ENCODE assay signal across 8 cellular contexts in the genomic region with DNA sequence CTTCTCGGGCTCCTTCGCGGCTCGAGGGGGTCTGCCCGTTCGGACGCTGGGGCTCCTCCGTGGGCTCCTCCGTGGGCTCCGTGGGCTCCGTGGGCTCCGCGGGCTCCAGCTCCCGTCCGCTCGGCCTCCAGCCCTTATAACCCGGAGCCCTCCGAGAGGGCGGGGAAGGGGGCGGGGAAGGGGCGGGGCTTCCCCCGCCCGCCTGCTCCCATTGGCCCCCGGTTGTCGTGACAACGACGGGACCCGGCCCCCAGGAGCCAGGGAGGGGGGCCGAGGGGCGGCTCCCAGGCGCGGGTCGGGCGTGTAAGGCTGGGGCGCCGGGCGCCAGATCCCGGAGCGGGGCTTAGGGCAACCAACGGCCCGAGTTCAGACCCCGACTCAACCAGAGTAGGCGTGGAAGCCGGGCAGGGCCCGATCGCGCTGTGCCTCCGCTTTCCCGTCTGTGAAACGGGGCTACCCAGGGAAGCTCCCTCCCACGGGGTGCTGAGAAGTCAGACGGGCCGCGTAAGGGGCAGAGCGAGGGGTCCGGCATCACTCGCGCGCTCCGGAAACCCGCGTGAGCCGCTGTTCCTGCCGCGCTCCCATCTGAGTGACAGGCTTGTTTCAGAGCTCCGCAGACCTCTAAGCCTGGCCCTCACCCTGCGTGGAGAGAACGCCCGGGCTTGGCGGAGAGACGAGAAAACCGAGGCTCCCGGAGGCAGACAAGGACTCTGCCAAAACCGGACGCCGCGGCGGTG. TPM values are rescaled to one million over a fixed set of nuclear protein-coding genes. Genes with fewer than 3 reads are reported as not detected.
DNase-seq lines count a peak whose midpoint lies in the region; ATAC-seq, FAIRE-seq and TF ChIP-seq lines count a peak whose summit lies in the region.

A gene (minus strand): TSS at position 111 of the 737 bp plus-strand sequence. CDS start 119 bp downstream, outside the sequence.

- H3K79me2 ChIP-seq in ACC112 (ENCODE audit: control insufficient read depth, insufficient read depth, low read length, unreplicated experiment) (peaks cover 40% of the 10 kb centered on the region), osteoblast (ENCODE audit: insufficient read depth, low read length) (peaks cover 38% of the 10 kb centered on the region)

- H3K36me3 ChIP-seq in ACC112 (ENCODE audit: insufficient read depth, low read length) = no peaks in the 10 kb centered on the region
- peaks cover 10% of the 10 kb centered on the region for H3K36me3 ChIP-seq in osteoblast (ENCODE audit: insufficient read depth, low read length)

- DNase-seq in GM19239 (ENCODE audit: insufficient read length, low spot score) = peak; percentile 78
- DNase-seq in glutamatergic neuron = peak; percentile 87
- DNase-seq in osteoblast (ENCODE audit: insufficient read length, low spot score, missing footprints) = peak; percentile 100
- peak; percentile 27 to 98 (median 78) for DNase-seq in substantia nigra (lab: John Stamatoyannopoulos, UW)

- TF ChIP-seq CTCF in glutamatergic neuron (IDR thresholded peaks at IDR 0.05; ENCODE audit: partially characterized antibody, unreplicated experiment) = no peak
- TF ChIP-seq CTCF in osteoblast (IDR thresholded peaks at IDR 0.05; ENCODE audit: extremely low read depth, low read depth, low read length) = no peak

- peak within 1 kb of the TSS; percentile 99 for H3K4me3 ChIP-seq in ACC112 (ENCODE audit: low read depth, low read length)
- H3K4me3 ChIP-seq in osteoblast (ENCODE audit: insufficient read depth, low read length) = peak within 1 kb of the TSS; percentile 86

- H3K4me1 Mint-ChIP-seq in activated naive CD8-positive, alpha-beta T cell (ENCODE audit: low read depth) = peaks cover 7% of the 10 kb centered on the region
- H3K4me1 Mint-ChIP-seq in glutamatergic neuron (ENCODE audit: low read depth, unreplicated experiment) = peaks cover 15% of the 10 kb centered on the region

- H3K4me1 ChIP-seq in ACC112 (ENCODE audit: control insufficient read depth, insufficient read depth, low read length, unreplicated experiment) (peaks cover 20% of the 10 kb centered on the region), osteoblast (ENCODE audit: insufficient read depth, low read length) (peaks cover 16% of the 10 kb centered on the region)

- no peaks in the 10 kb centered on the region for H3K36me3 Mint-ChIP-seq in activated naive CD8-positive, alpha-beta T cell
- H3K36me3 Mint-ChIP-seq in glutamatergic neuron (ENCODE audit: unreplicated experiment) = no peaks in the 10 kb centered on the region

- H3K27me3 ChIP-seq in ACC112 (ENCODE audit: insufficient read depth, low read length) (no peaks in the 10 kb centered on the region), osteoblast (ENCODE audit: insufficient read depth, low read length) (peaks cover 2% of the 10 kb centered on the region)

- no peaks in the 10 kb centered on the region for H3K9me3 Mint-ChIP-seq in activated naive CD8-positive, alpha-beta T cell (ENCODE audit: low read depth)
- H3K9me3 Mint-ChIP-seq in glutamatergic neuron (ENCODE audit: unreplicated experiment) = peaks cover 13% of the 10 kb centered on the region

- peak within 1 kb of the TSS; percentile 81 for H3K4me3 Mint-ChIP-seq in activated naive CD8-positive, alpha-beta T cell
- H3K4me3 Mint-ChIP-seq in glutamatergic neuron (ENCODE audit: unreplicated experiment) = peak within 1 kb of the TSS; percentile 86

- peak within 1 kb of the TSS; percentile 23; the same call in 1 of the 2 replicates for H3K27ac ChIP-seq in ACC112 (ENCODE audit: low read depth, low read length)
- peak within 1 kb of the TSS; percentile 66 for H3K27ac ChIP-seq in osteoblast (ENCODE audit: low read depth, low read length)
- peak within 1 kb of the TSS; percentile 42 for H3K27ac ChIP-seq in substantia nigra (ENCODE audit: low read depth, low read length, poor library complexity, severe bottlenecking)

- peak within 1 kb of the TSS; percentile 93 for H3K4me2 ChIP-seq in osteoblast (ENCODE audit: insufficient read depth, low read length)

- H3K27me3 Mint-ChIP-seq in activated naive CD8-positive, alpha-beta T cell = peaks cover 18% of the 10 kb centered on the region
- H3K27me3 Mint-ChIP-seq in glutamatergic neuron (ENCODE audit: unreplicated experiment) = peaks cover 18% of the 10 kb centered on the region

- H4K20me1 ChIP-seq in osteoblast (ENCODE audit: insufficient read depth, low read length) = peaks cover 28% of the 10 kb centered on the region

- peak within 1 kb of the TSS; percentile 65 for H2AFZ ChIP-seq in ACC112 (ENCODE audit: low read length, unreplicated experiment)
- peak within 1 kb of the TSS; percentile 96 for H2AFZ ChIP-seq in osteoblast (ENCODE audit: low read length)

- FAIRE-seq in GM19239 (lab: Jason Lieb, UNC) = no peak

- no peak within 1 kb of the TSS for H3K27ac Mint-ChIP-seq in activated naive CD8-positive, alpha-beta T cell
- peak within 1 kb of the TSS; percentile 68 for H3K27ac Mint-ChIP-seq in glutamatergic neuron (ENCODE audit: unreplicated experiment)

- ATAC-seq in HG03565 (IDR thresholded peaks at IDR 0.05; ENCODE audit: unreplicated experiment) (peak; percentile 43), SK-N-SH treated with all-trans-retinoic acid at 6 μM for 48 hours (peak; percentile 78)

- no peaks in the 10 kb centered on the region for H3K9me3 ChIP-seq in osteoblast (ENCODE audit: low read depth, low read length)

TF ChIP-seq in SK-N-SH treated with all-trans-retinoic acid at 6 μM for 48 hours, 23 proteins besides CTCF, POLR2A, EP300 and RAD21:
- TF ChIP-seq TCF4 (CRISPR knock-in tag; IDR thresholded peaks at IDR 0.05; ENCODE audit: borderline replicate concordance) = 0 out of 2 replicates have a peak, but pooled peaks have one; percentile 14
- 0 out of 2 replicates have a peak, but pooled peaks have one; percentile 19 for TF ChIP-seq CSDC2 (CRISPR knock-in tag; IDR thresholded peaks at IDR 0.05)
- TF ChIP-seq, protein P1, sequence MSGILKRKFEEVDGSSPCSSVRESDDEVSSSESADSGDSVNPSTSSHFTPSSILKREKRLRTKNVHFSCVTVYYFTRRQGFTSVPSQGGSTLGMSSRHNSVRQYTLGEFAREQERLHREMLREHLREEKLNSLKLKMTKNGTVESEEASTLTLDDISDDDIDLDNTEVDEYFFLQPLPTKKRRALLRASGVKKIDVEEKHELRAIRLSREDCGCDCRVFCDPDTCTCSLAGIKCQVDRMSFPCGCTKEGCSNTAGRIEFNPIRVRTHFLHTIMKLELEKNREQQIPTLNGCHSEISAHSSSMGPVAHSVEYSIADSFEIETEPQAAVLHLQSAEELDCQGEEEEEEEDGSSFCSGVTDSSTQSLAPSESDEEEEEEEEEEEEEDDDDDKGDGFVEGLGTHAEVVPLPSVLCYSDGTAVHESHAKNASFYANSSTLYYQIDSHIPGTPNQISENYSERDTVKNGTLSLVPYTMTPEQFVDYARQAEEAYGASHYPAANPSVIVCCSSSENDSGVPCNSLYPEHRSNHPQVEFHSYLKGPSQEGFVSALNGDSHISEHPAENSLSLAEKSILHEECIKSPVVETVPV (CRISPR knock-in tag; IDR thresholded peaks at IDR 0.05) = no peak
- TF ChIP-seq, protein P2, sequence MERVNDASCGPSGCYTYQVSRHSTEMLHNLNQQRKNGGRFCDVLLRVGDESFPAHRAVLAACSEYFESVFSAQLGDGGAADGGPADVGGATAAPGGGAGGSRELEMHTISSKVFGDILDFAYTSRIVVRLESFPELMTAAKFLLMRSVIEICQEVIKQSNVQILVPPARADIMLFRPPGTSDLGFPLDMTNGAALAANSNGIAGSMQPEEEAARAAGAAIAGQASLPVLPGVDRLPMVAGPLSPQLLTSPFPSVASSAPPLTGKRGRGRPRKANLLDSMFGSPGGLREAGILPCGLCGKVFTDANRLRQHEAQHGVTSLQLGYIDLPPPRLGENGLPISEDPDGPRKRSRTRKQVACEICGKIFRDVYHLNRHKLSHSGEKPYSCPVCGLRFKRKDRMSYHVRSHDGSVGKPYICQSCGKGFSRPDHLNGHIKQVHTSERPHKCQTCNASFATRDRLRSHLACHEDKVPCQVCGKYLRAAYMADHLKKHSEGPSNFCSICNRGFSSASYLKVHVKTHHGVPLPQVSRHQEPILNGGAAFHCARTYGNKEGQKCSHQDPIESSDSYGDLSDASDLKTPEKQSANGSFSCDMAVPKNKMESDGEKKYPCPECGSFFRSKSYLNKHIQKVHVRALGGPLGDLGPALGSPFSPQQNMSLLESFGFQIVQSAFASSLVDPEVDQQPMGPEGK (CRISPR knock-in tag; IDR thresholded peaks at IDR 0.05; ENCODE audit: borderline replicate concordance) = peak; percentile 26; the same call in 1 of the 2 replicates

RNA-seq across cellular contexts. Expression of the gene that starts here (rescaled TPM):
- total RNA-seq in glutamatergic neuron (ENCODE audit: unreplicated experiment) (11.6 TPM), osteoblast (30.4 and 39.5 TPM in 2 replicates)

Comparison
In these comparisons a context has a peak if more than half of its experiments do, and no peak if none do; other contexts are left out.
1. Peak in every context shown above with its lines: DNase-seq, ATAC-seq, H3K4me3 ChIP-seq and H3K27ac ChIP-seq.